ENCODE assay signal across 17 cellular contexts in genomic region chr1:213939888-213940287, GRCh38. TPM values are rescaled to one million over a fixed set of nuclear protein-coding genes. Genes with fewer than 3 reads are reported as not detected.
DNase-seq lines count a peak whose midpoint lies in the region; ATAC-seq, FAIRE-seq and TF ChIP-seq lines count a peak whose summit lies in the region.
"Had no signal": no experiment of that assay in that cellular context is flagged by ENCODE, and none has a peak within 500 bp of the region (broad histone marks: within the 10 kb centered on the region; RNA-seq: fewer than 3 reads in every experiment).

No MANE protein-coding gene starts in this region.

- H3K36me3 Mint-ChIP-seq in glutamatergic neuron (ENCODE audit: unreplicated experiment): peaks cover 5% of the 10 kb centered on the region
- no peaks in the 10 kb centered on the region for H3K36me3 Mint-ChIP-seq in activated naive CD8-positive, alpha-beta T cell treated with anti-CD3 and anti-CD28 coated beads for 36 hours
- H3K36me3 Mint-ChIP-seq: CD14-positive monocyte; CD8-positive, alpha-beta memory T cell had no signal

- peak; percentile 3 for TF ChIP-seq CTCF in D721Med (IDR thresholded peaks at IDR 0.05; ENCODE audit: insufficient read depth, missing control alignments)
- no peak for TF ChIP-seq CTCF in glutamatergic neuron (IDR thresholded peaks at IDR 0.05; ENCODE audit: partially characterized antibody, unreplicated experiment)

- H3K4me2 ChIP-seq in Karpas-422 (ENCODE audit: low read depth, low read length, poor library complexity, severe bottlenecking): peak overlapping the region; percentile 57
- H3K4me2 ChIP-seq: A549 had no signal

- H3K9me2 ChIP-seq in Karpas-422 (replicated peaks; ENCODE audit: insufficient read depth, low read length): no peaks in the 10 kb centered on the region

- no peak for ATAC-seq in GM21717 (IDR thresholded peaks at IDR 0.05; ENCODE audit: unreplicated experiment)
- ATAC-seq: A549, GM12878, HepG2 had no signal

- no peaks in the 10 kb centered on the region for H3K79me2 ChIP-seq in Karpas-422 (ENCODE audit: low read length)

- H4K20me1 ChIP-seq in Karpas-422 (ENCODE audit: insufficient read depth, low read depth, low read length): no peaks in the 10 kb centered on the region

- H3K9me3 ChIP-seq in Karpas-422 (ENCODE audit: low read length): no peaks in the 10 kb centered on the region
- H3K9me3 ChIP-seq: A549, Caco-2 had no signal

- H3K9ac ChIP-seq in Karpas-422 (ENCODE audit: low read length): no peak overlapping the region

- peaks cover 2% of the 10 kb centered on the region for H3K9me3 Mint-ChIP-seq in glutamatergic neuron (ENCODE audit: unreplicated experiment)
- H3K9me3 Mint-ChIP-seq in activated naive CD8-positive, alpha-beta T cell treated with anti-CD3 and anti-CD28 coated beads for 36 hours: no peaks in the 10 kb centered on the region

- H3K36me3 ChIP-seq in Karpas-422 (ENCODE audit: insufficient read depth, low read length): no peaks in the 10 kb centered on the region

- peak overlapping the region; percentile 64 for H3K4me3 Mint-ChIP-seq in glutamatergic neuron (ENCODE audit: unreplicated experiment)
- H3K4me3 Mint-ChIP-seq in activated naive CD8-positive, alpha-beta T cell treated with anti-CD3 and anti-CD28 coated beads for 36 hours: no peak overlapping the region
- H3K4me3 Mint-ChIP-seq: CD14-positive monocyte; CD8-positive, alpha-beta memory T cell; HFFc6 had no signal

- H3K27me3 Mint-ChIP-seq in glutamatergic neuron (ENCODE audit: unreplicated experiment): peaks cover 6% of the 10 kb centered on the region
- no peaks in the 10 kb centered on the region for H3K27me3 Mint-ChIP-seq in activated naive CD8-positive, alpha-beta T cell treated with anti-CD3 and anti-CD28 coated beads for 36 hours
- H3K27me3 Mint-ChIP-seq: CD8-positive, alpha-beta memory T cell had no signal

- peak; percentile 38 for DNase-seq in D721Med (ENCODE audit: insufficient read length, low spot score)
- DNase-seq in Karpas-422: no peak
- peak; percentile 42 for DNase-seq in glutamatergic neuron
- no peak for DNase-seq in NCI-H446 (lab: John Stamatoyannopoulos, UW)
- DNase-seq in activated naive CD8-positive, alpha-beta T cell treated with anti-CD3 and anti-CD28 coated beads for 36 hours: no peak
- DNase-seq: Caco-2; CD8-positive, alpha-beta memory T cell; DMS 273 treated with DMSO at 0.1 percent for 48 hours; HCEC 1CT; HFFc6 had no signal

- FAIRE-seq in D721Med (lab: Jason Lieb, UNC): peak; percentile 96
- FAIRE-seq: A549, GM12878, HepG2, HTR-8/SVneo had no signal

- H3K4me1 ChIP-seq in Karpas-422 (ENCODE audit: low read length): peaks cover 20% of the 10 kb centered on the region
- H3K4me1 ChIP-seq: A549, Caco-2 had no signal

- H3K4me3 ChIP-seq in Karpas-422 (ENCODE audit: low read length): no peak overlapping the region
- H3K4me3 ChIP-seq: A549, GM12878 had no signal

- H3K4me1 Mint-ChIP-seq in glutamatergic neuron (ENCODE audit: low read depth, unreplicated experiment): peaks cover 24% of the 10 kb centered on the region
- H3K4me1 Mint-ChIP-seq in activated naive CD8-positive, alpha-beta T cell treated with anti-CD3 and anti-CD28 coated beads for 36 hours: no peaks in the 10 kb centered on the region
- H3K4me1 Mint-ChIP-seq: CD14-positive monocyte; CD8-positive, alpha-beta memory T cell had no signal

- H2AFZ ChIP-seq in Karpas-422 (ENCODE audit: low read length): no peak overlapping the region

- peak overlapping the region; percentile 83 for H3K27ac Mint-ChIP-seq in glutamatergic neuron (ENCODE audit: unreplicated experiment)
- H3K27ac Mint-ChIP-seq in activated naive CD8-positive, alpha-beta T cell treated with anti-CD3 and anti-CD28 coated beads for 36 hours: no peak overlapping the region
- H3K27ac Mint-ChIP-seq: CD14-positive monocyte; CD8-positive, alpha-beta memory T cell; HFFc6 had no signal

- H3K27me3 ChIP-seq in Karpas-422 (ENCODE audit: low read length): peaks cover 2% of the 10 kb centered on the region; the same call in 1 of the 2 replicates

- H3K27ac ChIP-seq in Karpas-422 (ENCODE audit: low read length): no peak overlapping the region
- H3K27ac ChIP-seq: A549 had no signal

RNA-seq across cellular contexts. Expression of gene PROX1, which starts 47.9 kb away (rescaled TPM):
- total RNA-seq in Karpas-422 (2014; rRNA removed; shearing (Covaris generic); ENCODE audit: low replicate concordance): 0.25 and 0.41 TPM in 2 replicates
- total RNA-seq in glutamatergic neuron (ENCODE audit: unreplicated experiment): 68.4 TPM
- not detected for total RNA-seq in activated naive CD8-positive, alpha-beta T cell treated with anti-CD3 and anti-CD28 coated beads for 36 hours
- total RNA-seq: CD8-positive, alpha-beta memory T cell; G401 had no signal

Comparison
In these comparisons a context has a peak if more than half of its experiments do, and no peak if none do; other contexts are left out.
1. DNase-seq: peak in D721Med (single experiment) and glutamatergic neuron (single experiment); none in Karpas-422 (single experiment), NCI-H446 (0 of 2) and activated naive CD8-positive, alpha-beta T cell treated with anti-CD3 and anti-CD28 coated beads for 36 hours (single experiment).
2. RNA of gene PROX1, which starts 47.9 kb away (total RNA-seq): 68.4 TPM in glutamatergic neuron (single experiment); 0.25 to 0.41 TPM in Karpas-422 and not detected in activated naive CD8-positive, alpha-beta T cell treated with anti-CD3 and anti-CD28 coated beads for 36 hours; every median in the first group is over 10 times any median in the second.